ENCODE assay signal across 1 cellular context in genomic region chr12:44441155-44441554, GRCh38.
TF ChIP-seq lines count a peak whose summit lies in the region.

No MANE protein-coding gene starts in this region.

TF ChIP-seq in GM12878, 131 proteins besides CTCF, POLR2A, EP300 and RAD21 (continued from another document and continues in another):
- TF ChIP-seq, protein P1, sequence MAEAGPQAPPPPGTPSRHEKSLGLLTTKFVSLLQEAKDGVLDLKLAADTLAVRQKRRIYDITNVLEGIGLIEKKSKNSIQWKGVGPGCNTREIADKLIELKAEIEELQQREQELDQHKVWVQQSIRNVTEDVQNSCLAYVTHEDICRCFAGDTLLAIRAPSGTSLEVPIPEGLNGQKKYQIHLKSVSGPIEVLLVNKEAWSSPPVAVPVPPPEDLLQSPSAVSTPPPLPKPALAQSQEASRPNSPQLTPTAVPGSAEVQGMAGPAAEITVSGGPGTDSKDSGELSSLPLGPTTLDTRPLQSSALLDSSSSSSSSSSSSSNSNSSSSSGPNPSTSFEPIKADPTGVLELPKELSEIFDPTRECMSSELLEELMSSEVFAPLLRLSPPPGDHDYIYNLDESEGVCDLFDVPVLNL (IDR thresholded peaks at IDR 0.05; ENCODE audit: low read depth, low read length) = no peak
- TF ChIP-seq JUNB (IDR thresholded peaks at IDR 0.05) (peak; percentile 72), PML (IDR thresholded peaks at IDR 0.05; ENCODE audit: low read length) (no peak), ZNF687 (IDR thresholded peaks at IDR 0.05) (peak; percentile 63; the same call in 1 of the 2 replicates), SREBF1 (IDR thresholded peaks at IDR 0.05; ENCODE audit: low read length) (no peak), LARP7 (IDR thresholded peaks at IDR 0.05) (no peak), MTA3 (IDR thresholded peaks at IDR 0.05; ENCODE audit: borderline replicate concordance, low read length) (no peak), PAX8 (IDR thresholded peaks at IDR 0.05) (no peak), POU2F2 (IDR thresholded peaks at IDR 0.05; ENCODE audit: borderline replicate concordance, low read depth, low read length) (no peak), MXI1 (IDR thresholded peaks at IDR 0.05; ENCODE audit: low read depth, low read length) (no peak), SMARCA5 (IDR thresholded peaks at IDR 0.05) (0 out of 2 replicates have a peak, but pooled peaks have one; percentile 20), IKZF2 (IDR thresholded peaks at IDR 0.05) (peak in 1 of 2 experiments; percentile 33; a peak in 2 of 4 replicates), NR2C1 (IDR thresholded peaks at IDR 0.05) (no peak), RB1 (IDR thresholded peaks at IDR 0.05; ENCODE audit: borderline replicate concordance) (no peak), RUNX3 (IDR thresholded peaks at IDR 0.05; ENCODE audit: low read length) (0 out of 2 replicates have a peak, but pooled peaks have one; percentile 11), CHD2 (IDR thresholded peaks at IDR 0.05; ENCODE audit: borderline replicate concordance, low read depth, low read length) (no peak), ESRRA (IDR thresholded peaks at IDR 0.05; ENCODE audit: low read length) (no peak), KAT2A (conservative IDR thresholded peaks at IDR 0.05; ENCODE audit: control insufficient read depth, low read depth, low read length) (no peak), ASH2L (IDR thresholded peaks at IDR 0.05; ENCODE audit: borderline replicate concordance, low read depth) (no peak), DPF2 (IDR thresholded peaks at IDR 0.05) (no peak), ZNF622 (IDR thresholded peaks at IDR 0.05) (no peak), STAT3 (IDR thresholded peaks at IDR 0.05; ENCODE audit: low read depth, low read length) (no peak), ZNF384 (IDR thresholded peaks at IDR 0.05; ENCODE audit: borderline replicate concordance, low read depth, low read length) (no peak), NFXL1 (IDR thresholded peaks at IDR 0.05; ENCODE audit: borderline replicate concordance) (no peak), ZBED1 (IDR thresholded peaks at IDR 0.05; ENCODE audit: borderline replicate concordance) (no peak; the same call in 1 of the 2 replicates), NFIC (IDR thresholded peaks at IDR 0.05; ENCODE audit: low read depth, low read length) (peak; percentile 64; the same call in 1 of the 2 replicates), MTA2 (IDR thresholded peaks at IDR 0.05; ENCODE audit: low read depth) (0 out of 2 replicates have a peak, but pooled peaks have one; percentile 31), EZH2 (IDR thresholded peaks at IDR 0.05; ENCODE audit: borderline replicate concordance, control insufficient read depth, low read depth, low read length) (no peak), ZNF274 (IDR thresholded peaks at IDR 0.05; ENCODE audit: insufficient read depth, insufficient read length) (no peak), NFYA (IDR thresholded peaks at IDR 0.05; ENCODE audit: borderline replicate concordance, low read depth, low read length) (no peak), IKZF1 (conservative IDR thresholded peaks at IDR 0.05) (no peak), TBL1XR1 (IDR thresholded peaks at IDR 0.05; ENCODE audit: low read depth, low read length) (no peak), ZBTB11 (CRISPR knock-in tag; IDR thresholded peaks at IDR 0.05) (no peak)
- TF ChIP-seq, protein P2, sequence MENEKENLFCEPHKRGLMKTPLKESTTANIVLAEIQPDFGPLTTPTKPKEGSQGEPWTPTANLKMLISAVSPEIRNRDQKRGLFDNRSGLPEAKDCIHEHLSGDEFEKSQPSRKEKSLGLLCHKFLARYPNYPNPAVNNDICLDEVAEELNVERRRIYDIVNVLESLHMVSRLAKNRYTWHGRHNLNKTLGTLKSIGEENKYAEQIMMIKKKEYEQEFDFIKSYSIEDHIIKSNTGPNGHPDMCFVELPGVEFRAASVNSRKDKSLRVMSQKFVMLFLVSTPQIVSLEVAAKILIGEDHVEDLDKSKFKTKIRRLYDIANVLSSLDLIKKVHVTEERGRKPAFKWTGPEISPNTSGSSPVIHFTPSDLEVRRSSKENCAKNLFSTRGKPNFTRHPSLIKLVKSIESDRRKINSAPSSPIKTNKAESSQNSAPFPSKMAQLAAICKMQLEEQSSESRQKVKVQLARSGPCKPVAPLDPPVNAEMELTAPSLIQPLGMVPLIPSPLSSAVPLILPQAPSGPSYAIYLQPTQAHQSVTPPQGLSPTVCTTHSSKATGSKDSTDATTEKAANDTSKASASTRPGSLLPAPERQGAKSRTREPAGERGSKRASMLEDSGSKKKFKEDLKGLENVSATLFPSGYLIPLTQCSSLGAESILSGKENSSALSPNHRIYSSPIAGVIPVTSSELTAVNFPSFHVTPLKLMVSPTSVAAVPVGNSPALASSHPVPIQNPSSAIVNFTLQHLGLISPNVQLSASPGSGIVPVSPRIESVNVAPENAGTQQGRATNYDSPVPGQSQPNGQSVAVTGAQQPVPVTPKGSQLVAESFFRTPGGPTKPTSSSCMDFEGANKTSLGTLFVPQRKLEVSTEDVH (IDR thresholded peaks at IDR 0.05; ENCODE audit: low read depth, partially characterized antibody) = no peak
- TF ChIP-seq, protein P3, sequence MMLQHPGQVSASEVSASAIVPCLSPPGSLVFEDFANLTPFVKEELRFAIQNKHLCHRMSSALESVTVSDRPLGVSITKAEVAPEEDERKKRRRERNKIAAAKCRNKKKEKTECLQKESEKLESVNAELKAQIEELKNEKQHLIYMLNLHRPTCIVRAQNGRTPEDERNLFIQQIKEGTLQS (IDR thresholded peaks at IDR 0.05; ENCODE audit: borderline replicate concordance, extremely low read depth, low read depth, low read length) = no peak
- TF ChIP-seq, protein P4, sequence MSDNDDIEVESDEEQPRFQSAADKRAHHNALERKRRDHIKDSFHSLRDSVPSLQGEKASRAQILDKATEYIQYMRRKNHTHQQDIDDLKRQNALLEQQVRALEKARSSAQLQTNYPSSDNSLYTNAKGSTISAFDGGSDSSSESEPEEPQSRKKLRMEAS (IDR thresholded peaks at IDR 0.05; ENCODE audit: low read depth, low read length) = no peak
- TF ChIP-seq, protein P5, sequence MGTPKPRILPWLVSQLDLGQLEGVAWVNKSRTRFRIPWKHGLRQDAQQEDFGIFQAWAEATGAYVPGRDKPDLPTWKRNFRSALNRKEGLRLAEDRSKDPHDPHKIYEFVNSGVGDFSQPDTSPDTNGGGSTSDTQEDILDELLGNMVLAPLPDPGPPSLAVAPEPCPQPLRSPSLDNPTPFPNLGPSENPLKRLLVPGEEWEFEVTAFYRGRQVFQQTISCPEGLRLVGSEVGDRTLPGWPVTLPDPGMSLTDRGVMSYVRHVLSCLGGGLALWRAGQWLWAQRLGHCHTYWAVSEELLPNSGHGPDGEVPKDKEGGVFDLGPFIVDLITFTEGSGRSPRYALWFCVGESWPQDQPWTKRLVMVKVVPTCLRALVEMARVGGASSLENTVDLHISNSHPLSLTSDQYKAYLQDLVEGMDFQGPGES (IDR thresholded peaks at IDR 0.05) = no peak
- TF ChIP-seq, protein P6, sequence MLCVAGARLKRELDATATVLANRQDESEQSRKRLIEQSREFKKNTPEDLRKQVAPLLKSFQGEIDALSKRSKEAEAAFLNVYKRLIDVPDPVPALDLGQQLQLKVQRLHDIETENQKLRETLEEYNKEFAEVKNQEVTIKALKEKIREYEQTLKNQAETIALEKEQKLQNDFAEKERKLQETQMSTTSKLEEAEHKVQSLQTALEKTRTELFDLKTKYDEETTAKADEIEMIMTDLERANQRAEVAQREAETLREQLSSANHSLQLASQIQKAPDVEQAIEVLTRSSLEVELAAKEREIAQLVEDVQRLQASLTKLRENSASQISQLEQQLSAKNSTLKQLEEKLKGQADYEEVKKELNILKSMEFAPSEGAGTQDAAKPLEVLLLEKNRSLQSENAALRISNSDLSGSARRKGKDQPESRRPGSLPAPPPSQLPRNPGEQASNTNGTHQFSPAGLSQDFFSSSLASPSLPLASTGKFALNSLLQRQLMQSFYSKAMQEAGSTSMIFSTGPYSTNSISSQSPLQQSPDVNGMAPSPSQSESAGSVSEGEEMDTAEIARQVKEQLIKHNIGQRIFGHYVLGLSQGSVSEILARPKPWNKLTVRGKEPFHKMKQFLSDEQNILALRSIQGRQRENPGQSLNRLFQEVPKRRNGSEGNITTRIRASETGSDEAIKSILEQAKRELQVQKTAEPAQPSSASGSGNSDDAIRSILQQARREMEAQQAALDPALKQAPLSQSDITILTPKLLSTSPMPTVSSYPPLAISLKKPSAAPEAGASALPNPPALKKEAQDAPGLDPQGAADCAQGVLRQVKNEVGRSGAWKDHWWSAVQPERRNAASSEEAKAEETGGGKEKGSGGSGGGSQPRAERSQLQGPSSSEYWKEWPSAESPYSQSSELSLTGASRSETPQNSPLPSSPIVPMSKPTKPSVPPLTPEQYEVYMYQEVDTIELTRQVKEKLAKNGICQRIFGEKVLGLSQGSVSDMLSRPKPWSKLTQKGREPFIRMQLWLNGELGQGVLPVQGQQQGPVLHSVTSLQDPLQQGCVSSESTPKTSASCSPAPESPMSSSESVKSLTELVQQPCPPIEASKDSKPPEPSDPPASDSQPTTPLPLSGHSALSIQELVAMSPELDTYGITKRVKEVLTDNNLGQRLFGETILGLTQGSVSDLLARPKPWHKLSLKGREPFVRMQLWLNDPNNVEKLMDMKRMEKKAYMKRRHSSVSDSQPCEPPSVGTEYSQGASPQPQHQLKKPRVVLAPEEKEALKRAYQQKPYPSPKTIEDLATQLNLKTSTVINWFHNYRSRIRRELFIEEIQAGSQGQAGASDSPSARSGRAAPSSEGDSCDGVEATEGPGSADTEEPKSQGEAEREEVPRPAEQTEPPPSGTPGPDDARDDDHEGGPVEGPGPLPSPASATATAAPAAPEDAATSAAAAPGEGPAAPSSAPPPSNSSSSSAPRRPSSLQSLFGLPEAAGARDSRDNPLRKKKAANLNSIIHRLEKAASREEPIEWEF (IDR thresholded peaks at IDR 0.05; ENCODE audit: insufficient replicate concordance, low read depth, low read length) = peak; percentile 16
- TF ChIP-seq, protein P7, sequence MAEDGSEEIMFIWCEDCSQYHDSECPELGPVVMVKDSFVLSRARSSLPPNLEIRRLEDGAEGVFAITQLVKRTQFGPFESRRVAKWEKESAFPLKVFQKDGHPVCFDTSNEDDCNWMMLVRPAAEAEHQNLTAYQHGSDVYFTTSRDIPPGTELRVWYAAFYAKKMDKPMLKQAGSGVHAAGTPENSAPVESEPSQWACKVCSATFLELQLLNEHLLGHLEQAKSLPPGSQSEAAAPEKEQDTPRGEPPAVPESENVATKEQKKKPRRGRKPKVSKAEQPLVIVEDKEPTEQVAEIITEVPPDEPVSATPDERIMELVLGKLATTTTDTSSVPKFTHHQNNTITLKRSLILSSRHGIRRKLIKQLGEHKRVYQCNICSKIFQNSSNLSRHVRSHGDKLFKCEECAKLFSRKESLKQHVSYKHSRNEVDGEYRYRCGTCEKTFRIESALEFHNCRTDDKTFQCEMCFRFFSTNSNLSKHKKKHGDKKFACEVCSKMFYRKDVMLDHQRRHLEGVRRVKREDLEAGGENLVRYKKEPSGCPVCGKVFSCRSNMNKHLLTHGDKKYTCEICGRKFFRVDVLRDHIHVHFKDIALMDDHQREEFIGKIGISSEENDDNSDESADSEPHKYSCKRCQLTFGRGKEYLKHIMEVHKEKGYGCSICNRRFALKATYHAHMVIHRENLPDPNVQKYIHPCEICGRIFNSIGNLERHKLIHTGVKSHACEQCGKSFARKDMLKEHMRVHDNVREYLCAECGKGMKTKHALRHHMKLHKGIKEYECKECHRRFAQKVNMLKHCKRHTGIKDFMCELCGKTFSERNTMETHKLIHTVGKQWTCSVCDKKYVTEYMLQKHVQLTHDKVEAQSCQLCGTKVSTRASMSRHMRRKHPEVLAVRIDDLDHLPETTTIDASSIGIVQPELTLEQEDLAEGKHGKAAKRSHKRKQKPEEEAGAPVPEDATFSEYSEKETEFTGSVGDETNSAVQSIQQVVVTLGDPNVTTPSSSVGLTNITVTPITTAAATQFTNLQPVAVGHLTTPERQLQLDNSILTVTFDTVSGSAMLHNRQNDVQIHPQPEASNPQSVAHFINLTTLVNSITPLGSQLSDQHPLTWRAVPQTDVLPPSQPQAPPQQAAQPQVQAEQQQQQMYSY (CRISPR knock-in tag; IDR thresholded peaks at IDR 0.05) = no peak
